In the genomic region with DNA sequence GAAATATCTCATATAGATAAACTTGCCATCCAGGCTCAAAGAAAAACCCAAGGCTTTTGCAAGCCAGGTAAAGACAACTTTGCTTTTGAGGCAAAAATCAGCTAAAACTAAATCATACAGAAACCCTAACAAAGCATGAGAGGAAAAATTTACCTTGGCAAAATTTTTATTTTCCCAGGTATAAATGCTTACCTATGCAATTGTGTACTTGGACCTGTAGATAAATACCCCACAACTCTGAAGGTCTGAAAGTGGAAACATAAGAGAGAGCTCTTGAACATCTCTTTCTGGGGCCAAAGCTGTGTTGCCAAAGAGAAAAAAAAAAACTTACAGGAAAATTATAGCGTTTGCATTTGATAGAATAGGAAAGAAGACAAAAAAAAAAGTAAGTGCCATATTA, we compare ENCODE assay signal across 39 cellular contexts. TPM values are rescaled to one million over a fixed set of nuclear protein-coding genes. Genes with fewer than 3 reads are reported as not detected.
"Had no signal": no experiment of that assay in that cellular context is flagged by ENCODE, and none has a peak within 500 bp of the region (broad histone marks: within the 10 kb centered on the region; RNA-seq: fewer than 3 reads in every experiment).

No MANE protein-coding gene starts in this region.

- FAIRE-seq: astrocyte, bronchial epithelial cell had no signal

- H3K27ac Mint-ChIP-seq: activated naive CD4-positive, alpha-beta T cell treated with anti-CD3 and anti-CD28 coated beads for 36 hours; activated naive CD4-positive, alpha-beta T cell treated with anti-CD3 and anti-CD28 coated beads, Interleukin-2, amount 10 ng/mL, durations not matched to agents 7 days and 5 days; activated naive CD4-positive, alpha-beta T cell treated with anti-CD3 and anti-CD28 coated beads, Interleukin-2, amount 50 U/mL, for 72 hours; activated naive CD8-positive, alpha-beta T cell; activated naive CD8-positive, alpha-beta T cell treated with anti-CD3 and anti-CD28 coated beads for 36 hours; activated naive CD8-positive, alpha-beta T cell treated with anti-CD3 and anti-CD28 coated beads, Interleukin-2, amount 10 ng/mL, durations not matched to agents 7 days and 5 days; activated naive CD8-positive, alpha-beta T cell treated with anti-CD3 and anti-CD28 coated beads, Interleukin-2, amount 50 U/mL, for 24 hours; activated T-cell treated with anti-CD3 and anti-CD28 coated beads, Interleukin-2, amount 50 U/mL, for 24 hours; activated T-cell treated with anti-CD3 and anti-CD28 coated beads, Interleukin-2, amount 50 U/mL, for 72 hours; activated T-helper 1 cell treated with anti-CD3 and anti-CD28 coated beads, Interleukin-12 subunit alpha, Interleukin-12 subunit beta, Interleukin-2, Interleukin-4 antibody, amounts not matched to agents 30 ng/mL and 10 ng/mL and 1 ng/mL, durations not matched to agents 14 hours and 24 hours and 36 hours; activated T-helper 17 cell treated with anti-CD3 and anti-CD28 coated beads, Interleukin-2, amount 50 U/mL, for 72 hours; activated T-helper 2 cell treated with anti-CD3 and anti-CD28 coated beads, Interferon-gamma antibody, Interleukin-2, Interleukin-4, amounts not matched to agents 10 μg/mL and 5 μg/mL and 100 μg/mL, durations not matched to agents 14 hours and 24 hours and 36 hours had no signal

- H3K36me3 Mint-ChIP-seq: activated naive CD4-positive, alpha-beta T cell treated with anti-CD3 and anti-CD28 coated beads, Interleukin-2, amount 10 ng/mL, durations not matched to agents 7 days and 5 days; activated naive CD4-positive, alpha-beta T cell treated with anti-CD3 and anti-CD28 coated beads, Interleukin-2, amount 50 U/mL, for 72 hours; activated naive CD8-positive, alpha-beta T cell; activated naive CD8-positive, alpha-beta T cell treated with anti-CD3 and anti-CD28 coated beads for 36 hours; activated naive CD8-positive, alpha-beta T cell treated with anti-CD3 and anti-CD28 coated beads, Interleukin-2, amount 10 ng/mL, durations not matched to agents 7 days and 5 days had no signal

- H3K27me3 Mint-ChIP-seq: activated naive CD4-positive, alpha-beta T cell treated with anti-CD3 and anti-CD28 coated beads, Interleukin-2, amount 10 ng/mL, durations not matched to agents 7 days and 5 days; activated naive CD8-positive, alpha-beta T cell treated with anti-CD3 and anti-CD28 coated beads, Interleukin-2, amount 10 ng/mL, durations not matched to agents 7 days and 5 days; activated T-cell treated with anti-CD3 and anti-CD28 coated beads, Interleukin-2, amount 50 U/mL, for 24 hours; brain had no signal

- H3K4me3 Mint-ChIP-seq: activated naive CD4-positive, alpha-beta T cell treated with anti-CD3 and anti-CD28 coated beads for 36 hours; activated naive CD4-positive, alpha-beta T cell treated with anti-CD3 and anti-CD28 coated beads, Interleukin-2, amount 10 ng/mL, durations not matched to agents 7 days and 5 days; activated naive CD8-positive, alpha-beta T cell; activated naive CD8-positive, alpha-beta T cell treated with anti-CD3 and anti-CD28 coated beads for 36 hours; activated naive CD8-positive, alpha-beta T cell treated with anti-CD3 and anti-CD28 coated beads, Interleukin-2, amount 10 ng/mL, durations not matched to agents 7 days and 5 days; activated naive CD8-positive, alpha-beta T cell treated with anti-CD3 and anti-CD28 coated beads, Interleukin-2, amount 50 U/mL, for 24 hours; activated T-cell treated with anti-CD3 and anti-CD28 coated beads, Interleukin-2, amount 50 U/mL, for 24 hours; activated T-cell treated with anti-CD3 and anti-CD28 coated beads, Interleukin-2, amount 50 U/mL, for 4 hours; activated T-cell treated with anti-CD3 and anti-CD28 coated beads, Interleukin-2, amount 50 U/mL, for 72 hours; activated T-helper 1 cell treated with anti-CD3 and anti-CD28 coated beads, Interleukin-12 subunit alpha, Interleukin-12 subunit beta, Interleukin-2, Interleukin-4 antibody, amounts not matched to agents 30 ng/mL and 10 ng/mL and 1 ng/mL, durations not matched to agents 14 hours and 24 hours and 36 hours; activated T-helper 17 cell treated with anti-CD3 and anti-CD28 coated beads, Interleukin-2, amount 50 U/mL, for 72 hours; brain; central memory CD8-positive, alpha-beta T cell had no signal

- H3K9me3 Mint-ChIP-seq: activated naive CD4-positive, alpha-beta T cell treated with anti-CD3 and anti-CD28 coated beads for 36 hours; activated naive CD4-positive, alpha-beta T cell treated with anti-CD3 and anti-CD28 coated beads, Interleukin-2, amount 10 ng/mL, durations not matched to agents 7 days and 5 days; activated naive CD4-positive, alpha-beta T cell treated with anti-CD3 and anti-CD28 coated beads, Interleukin-2, amount 50 U/mL, for 72 hours; activated naive CD8-positive, alpha-beta T cell treated with anti-CD3 and anti-CD28 coated beads for 36 hours; activated naive CD8-positive, alpha-beta T cell treated with anti-CD3 and anti-CD28 coated beads, Interleukin-2, amount 10 ng/mL, durations not matched to agents 7 days and 5 days; activated T-cell treated with anti-CD3 and anti-CD28 coated beads, Interleukin-2, amount 50 U/mL, for 4 hours; activated T-helper 1 cell treated with anti-CD3 and anti-CD28 coated beads, Interleukin-12 subunit alpha, Interleukin-12 subunit beta, Interleukin-2, Interleukin-4 antibody, amounts not matched to agents 30 ng/mL and 10 ng/mL and 1 ng/mL, durations not matched to agents 14 hours and 24 hours and 36 hours; activated T-helper 17 cell treated with anti-CD3 and anti-CD28 coated beads, Interleukin-2, amount 50 U/mL, for 72 hours; activated T-helper 2 cell treated with anti-CD3 and anti-CD28 coated beads, Interferon-gamma antibody, Interleukin-2, Interleukin-4, amounts not matched to agents 10 μg/mL and 5 μg/mL and 100 μg/mL, durations not matched to agents 14 hours and 24 hours and 36 hours; central memory CD8-positive, alpha-beta T cell had no signal

- H3K27ac ChIP-seq: adrenal gland, ascending aorta, body of pancreas, brain microvascular endothelial cell, breast epithelium, cardiac muscle cell had no signal

- H3K4me3 ChIP-seq: adrenal gland, ascending aorta, body of pancreas, breast epithelium, cardiac muscle cell had no signal

- H3K4me1 Mint-ChIP-seq: activated naive CD4-positive, alpha-beta T cell treated with anti-CD3 and anti-CD28 coated beads, Interleukin-2, amount 10 ng/mL, durations not matched to agents 7 days and 5 days; activated naive CD8-positive, alpha-beta T cell treated with anti-CD3 and anti-CD28 coated beads for 36 hours; activated naive CD8-positive, alpha-beta T cell treated with anti-CD3 and anti-CD28 coated beads, Interleukin-2, amount 10 ng/mL, durations not matched to agents 7 days and 5 days; activated naive CD8-positive, alpha-beta T cell treated with anti-CD3 and anti-CD28 coated beads, Interleukin-2, amount 50 U/mL, for 24 hours; activated T-helper 17 cell treated with anti-CD3 and anti-CD28 coated beads, Interleukin-2, amount 50 U/mL, for 72 hours; central memory CD8-positive, alpha-beta T cell had no signal

- DNase-seq: activated effector memory CD4-positive, alpha-beta T cell treated with anti-CD3 and anti-CD28 coated beads, Interleukin-2, amount 50 U/mL, for 16 hours; activated effector memory CD4-positive, alpha-beta T cell treated with Interleukin-2 at 50 U/mL for 16 hours; activated gamma-delta T cell; activated gamma-delta T cell treated with Interleukin-2 at 50 U/mL for 16 hours; activated naive CD4-positive, alpha-beta T cell; activated naive CD4-positive, alpha-beta T cell treated with anti-CD3 and anti-CD28 coated beads for 36 hours; activated naive CD4-positive, alpha-beta T cell treated with anti-CD3 and anti-CD28 coated beads, Interleukin-2, amount 10 ng/mL, durations not matched to agents 7 days and 5 days; activated naive CD4-positive, alpha-beta T cell treated with Interleukin-2 at 50 U/mL for 16 hours; activated naive CD8-positive, alpha-beta T cell treated with anti-CD3 and anti-CD28 coated beads for 36 hours; activated naive CD8-positive, alpha-beta T cell treated with anti-CD3 and anti-CD28 coated beads, Interleukin-2, amount 10 ng/mL, durations not matched to agents 7 days and 5 days; activated naive CD8-positive, alpha-beta T cell treated with anti-CD3 and anti-CD28 coated beads, Interleukin-2, amount 50 U/mL, for 24 hours; activated T-cell treated with anti-CD3 and anti-CD28 coated beads for 4 hours; activated T-cell treated with anti-CD3 and anti-CD28 coated beads, Interleukin-2, amount 50 U/mL, for 1 hour; activated T-cell treated with anti-CD3 and anti-CD28 coated beads, Interleukin-2, amount 50 U/mL, for 24 hours; activated T-cell treated with anti-CD3 and anti-CD28 coated beads, Interleukin-2, amount 50 U/mL, for 4 hours; activated T-cell treated with anti-CD3 and anti-CD28 coated beads, Interleukin-2, amount 50 U/mL, for 48 hours; activated T-cell treated with anti-CD3 and anti-CD28 coated beads, Interleukin-2, amount 50 U/mL, for 72 hours; adrenal gland; amniotic stem cell; amygdala; anterior cingulate cortex; aorta; body of pancreas; brain microvascular endothelial cell; caudate nucleus; central memory CD4-positive, alpha-beta T cell; cerebellar nuclear complex had no signal

- ATAC-seq: activated naive CD4-positive, alpha-beta T cell treated with anti-CD3 and anti-CD28 coated beads, Interleukin-2, amount 50 U/mL, for 72 hours; activated naive CD8-positive, alpha-beta T cell treated with anti-CD3 and anti-CD28 coated beads, Interleukin-2, amount 50 U/mL, for 24 hours; activated T-cell treated with anti-CD3 and anti-CD28 coated beads, Interleukin-2, amount 50 U/mL, for 4 hours; activated T-cell treated with anti-CD3 and anti-CD28 coated beads, Interleukin-2, amount 50 U/mL, for 72 hours; activated T-helper 17 cell treated with anti-CD3 and anti-CD28 coated beads, Interleukin-2, amount 50 U/mL, for 72 hours; body of pancreas had no signal

- H3K36me3 ChIP-seq: adrenal gland, ascending aorta, brain microvascular endothelial cell, breast epithelium, cardiac muscle cell had no signal

- H3K27me3 ChIP-seq: adrenal gland, ascending aorta, body of pancreas, brain microvascular endothelial cell, breast epithelium, cardiac muscle cell had no signal

- H3K9me3 ChIP-seq: adrenal gland, body of pancreas, breast epithelium had no signal

- H3K4me1 ChIP-seq: adrenal gland, ascending aorta, body of pancreas, breast epithelium had no signal

RNA-seq across cellular contexts. Expression of gene CSRNP3, which starts 14.6 kb away (rescaled TPM):
- total RNA-seq: activated naive CD4-positive, alpha-beta T cell treated with anti-CD3 and anti-CD28 coated beads for 36 hours; activated naive CD4-positive, alpha-beta T cell treated with anti-CD3 and anti-CD28 coated beads, Interleukin-2, amount 50 U/mL, for 72 hours; activated naive CD8-positive, alpha-beta T cell treated with anti-CD3 and anti-CD28 coated beads for 36 hours; activated naive CD8-positive, alpha-beta T cell treated with anti-CD3 and anti-CD28 coated beads, Interleukin-2, amount 10 ng/mL, durations not matched to agents 7 days and 5 days; activated T-cell treated with anti-CD3 and anti-CD28 coated beads, Interleukin-2, amount 50 U/mL, for 4 hours; activated T-cell treated with anti-CD3 and anti-CD28 coated beads, Interleukin-2, amount 50 U/mL, for 72 hours; activated T-helper 1 cell treated with anti-CD3 and anti-CD28 coated beads, Interleukin-12 subunit alpha, Interleukin-12 subunit beta, Interleukin-2, Interleukin-4 antibody, amounts not matched to agents 30 ng/mL and 10 ng/mL and 1 ng/mL, durations not matched to agents 14 hours and 24 hours and 36 hours; activated T-helper 17 cell treated with anti-CD3 and anti-CD28 coated beads, Interleukin-2, amount 50 U/mL, for 72 hours; activated T-helper 2 cell treated with anti-CD3 and anti-CD28 coated beads, Interferon-gamma antibody, Interleukin-2, Interleukin-4, amounts not matched to agents 10 μg/mL and 5 μg/mL and 100 μg/mL, durations not matched to agents 14 hours and 24 hours and 36 hours had no signal
